2 cellular contexts compared by ENCODE assay signal in genomic region chr3:194928183-194928736, GRCh38.
A peak's percentile ranks its signal among the peaks of the same experiment; 100 is the strongest.
TF ChIP-seq lines count a peak whose summit lies in the region.

No MANE protein-coding gene starts in this region.

TF ChIP-seq in IMR-90, 13 proteins besides CTCF, POLR2A, EP300 and RAD21:
- TF ChIP-seq FOS (IDR thresholded peaks at IDR 0.05; ENCODE audit: low read depth, low read length): no peak
- TF ChIP-seq RFX5 (IDR thresholded peaks at IDR 0.05; ENCODE audit: low read depth, low read length): no peak
- TF ChIP-seq MAZ (IDR thresholded peaks at IDR 0.05; ENCODE audit: borderline replicate concordance, low read depth, low read length): no peak
- TF ChIP-seq BHLHE40 (IDR thresholded peaks at IDR 0.05; ENCODE audit: low read depth, low read length): no peak
- TF ChIP-seq NFE2L2 (IDR thresholded peaks at IDR 0.05; ENCODE audit: low read depth, low read length): no peak
- no peak for TF ChIP-seq MXI1 (IDR thresholded peaks at IDR 0.05; ENCODE audit: borderline replicate concordance, low read depth, low read length)
- peak; percentile 30; the same call in 1 of the 2 replicates for TF ChIP-seq MAFK (IDR thresholded peaks at IDR 0.05; ENCODE audit: low read depth, low read length)
- TF ChIP-seq CHD1 (IDR thresholded peaks at IDR 0.05; ENCODE audit: low read depth, low read length): no peak
- TF ChIP-seq USF2 (IDR thresholded peaks at IDR 0.05; ENCODE audit: low read depth, low read length): no peak
- no peak for TF ChIP-seq ELK1 (IDR thresholded peaks at IDR 0.05; ENCODE audit: borderline replicate concordance, low read depth, low read length)
- peak; percentile 61; the same call in 1 of the 2 replicates for TF ChIP-seq CEBPB (IDR thresholded peaks at IDR 0.05; ENCODE audit: low read depth, low read length)
- TF ChIP-seq SMC3 (IDR thresholded peaks at IDR 0.05; ENCODE audit: low read depth, low read length): no peak
- TF ChIP-seq RCOR1 (IDR thresholded peaks at IDR 0.05; ENCODE audit: insufficient replicate concordance, low read length): no peak

TF ChIP-seq in endothelial cell of umbilical vein, 7 proteins besides CTCF, POLR2A, EP300 and RAD21:
- TF ChIP-seq GATA2 (IDR thresholded peaks at IDR 0.05; ENCODE audit: insufficient read depth, insufficient read length, low read depth, low read length) (peak; percentile 35), EZH2 (IDR thresholded peaks at IDR 0.05; ENCODE audit: borderline replicate concordance, low read depth, low read length, severe bottlenecking) (no peak), MYC (IDR thresholded peaks at IDR 0.05; ENCODE audit: low read depth, low read length) (no peak)
